In genomic region chr10:45763037-45763436, GRCh38 we compare ENCODE assay signal across 3 cellular contexts. TPM values are rescaled to one million over a fixed set of nuclear protein-coding genes. Genes with fewer than 3 reads are reported as not detected.
A peak's percentile ranks its signal among the peaks of the same experiment; 100 is the strongest.
DNase-seq lines count a peak whose midpoint lies in the region; ATAC-seq and TF ChIP-seq lines count a peak whose summit lies in the region.
"Not testable (repeated sequence)": the region's sequence is repeated elsewhere in the genome, so short reads cannot be mapped to it uniquely, and the experiment has no call there.

No MANE protein-coding gene starts in this region.

- intact Hi-C loops in PC-3 (cut with micrococcal nuclease); Panc1 (cut with micrococcal nuclease; ENCODE audit: unreplicated experiment): not testable (repeated sequence)

- not testable (repeated sequence) for H2AFZ ChIP-seq in PC-3 (ENCODE audit: low read length)

- not testable (repeated sequence) for H3K27me3 ChIP-seq in PC-3 (ENCODE audit: low read length); Panc1 (ENCODE audit: control insufficient read depth, insufficient read depth, low read length); foreskin keratinocyte

- not testable (repeated sequence) for H3K9ac ChIP-seq in PC-3 (ENCODE audit: low read length)

- not testable (repeated sequence) for H3K4me1 ChIP-seq in PC-3 (ENCODE audit: insufficient read depth, low read length); Panc1 (ENCODE audit: control insufficient read depth, insufficient read depth, low read length); foreskin keratinocyte

- H3K27ac ChIP-seq in PC-3 (ENCODE audit: low read length); Panc1 (ENCODE audit: low read length); foreskin keratinocyte: not testable (repeated sequence)

- CTCF ChIA-PET in PC-3 (lab: Charles Lee); Panc1 (lab: Charles Lee): not testable (repeated sequence)

- not testable (repeated sequence) for H3K9me3 ChIP-seq in PC-3 (ENCODE audit: low read length); Panc1 (ENCODE audit: control insufficient read depth, insufficient read depth, low read depth, low read length)

- not testable (repeated sequence) for H4K20me1 ChIP-seq in PC-3 (ENCODE audit: low read length)

- H3K36me3 ChIP-seq in PC-3 (ENCODE audit: low read depth, low read length); Panc1 (ENCODE audit: control insufficient read depth, insufficient read depth, low read length): not testable (repeated sequence)

- TF ChIP-seq CTCF in PC-3 (conservative IDR thresholded peaks at IDR 0.05; ENCODE audit: low read depth, low read length); Panc1 (IDR thresholded peaks at IDR 0.05); foreskin keratinocyte (conservative IDR thresholded peaks at IDR 0.05): not testable (repeated sequence)

- not testable (repeated sequence) for H3K79me2 ChIP-seq in PC-3 (ENCODE audit: low read length)

- H3K9me2 ChIP-seq in PC-3 (replicated peaks; ENCODE audit: low read length) = not testable (repeated sequence)

- POLR2A ChIA-PET in PC-3 (lab: Charles Lee; ENCODE audit: unreplicated experiment); Panc1 (lab: Charles Lee): not testable (repeated sequence)

- DNase-seq in PC-3; Panc1 (ENCODE audit: low read depth, low spot score); foreskin keratinocyte: not testable (repeated sequence)

- ATAC-seq in PC-3 (peak; percentile 57), Panc1 (peak; percentile 60; the same call in 1 of the 2 replicates), foreskin keratinocyte (peak; percentile 41)

- H3K4me2 ChIP-seq in PC-3 (ENCODE audit: low read length) = not testable (repeated sequence)

- BruUV-seq in PC-3 (replicated peaks; lab: Mats Ljungman, UMichigan); Panc1 (replicated peaks; lab: Mats Ljungman, UMichigan): not testable (repeated sequence)

- H3K4me3 ChIP-seq in PC-3 (ENCODE audit: low read length); Panc1 (ENCODE audit: low read depth in 2 of 2, low read length in 2 of 2): not testable (repeated sequence)

- not testable (repeated sequence) for H3F3A ChIP-seq in PC-3 (ENCODE audit: low read length, unreplicated experiment)

- in situ Hi-C loops in Panc1 (cut with HindIII; ENCODE audit: low pct_unique_long_range_greater_than_20kb, low sequenced_read_pairs) = not testable (repeated sequence)

RNA-seq across cellular contexts. Expression of gene WASHC2C, which starts 36.0 kb away (rescaled TPM):
- 16.1 and 17.3 TPM in 2 replicates for total RNA-seq in PC-3 (2014; rRNA removed)
- total RNA-seq in Panc1 (2021; ENCODE audit: unreplicated experiment) = 73.6 TPM
- polyA plus RNA-seq in Panc1 (2012; ENCODE audit: insufficient read length) = 49.5 TPM
- 18.6 and 24.6 TPM in 2 replicates for total RNA-seq in foreskin keratinocyte
- polyA plus RNA-seq in foreskin keratinocyte = 9.3 and 11.5 TPM in 2 replicates
